Comparison of ENCODE assay signal across 15 cellular contexts in the genomic region with DNA sequence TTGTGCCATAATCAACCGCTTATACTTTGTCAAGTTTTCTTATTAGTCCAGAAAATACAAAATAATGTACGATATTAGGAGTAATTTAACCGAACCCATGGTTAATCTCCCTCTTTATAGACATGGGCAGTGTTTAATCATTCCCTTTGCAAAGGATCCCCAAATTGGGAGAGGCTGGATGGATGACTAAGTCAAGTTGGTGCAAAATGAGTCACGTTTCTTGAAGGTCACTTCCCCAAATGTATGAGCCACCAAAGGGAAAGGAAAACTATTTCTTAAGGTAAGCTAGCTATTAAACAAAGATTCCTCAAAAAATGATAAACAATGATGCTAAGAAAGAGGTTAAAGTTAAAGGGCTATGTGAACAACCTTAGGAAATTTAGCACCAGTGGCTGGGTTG. TPM values are rescaled to one million over a fixed set of nuclear protein-coding genes. Genes with fewer than 3 reads are reported as not detected.
DNase-seq lines count a peak whose midpoint lies in the region; ATAC-seq and TF ChIP-seq lines count a peak whose summit lies in the region.
"Had no signal": no experiment of that assay in that cellular context is flagged by ENCODE, and none has a peak within 500 bp of the region (broad histone marks: within the 10 kb centered on the region; RNA-seq: fewer than 3 reads in every experiment).

No MANE protein-coding gene starts in this region.

- no peaks in the 10 kb centered on the region for H3K36me3 Mint-ChIP-seq in endothelial cell (ENCODE audit: low read depth, unreplicated experiment)
- H3K36me3 Mint-ChIP-seq in nephron progenitor cell (ENCODE audit: low read depth) = peaks cover 22% of the 10 kb centered on the region
- H3K36me3 Mint-ChIP-seq: naive thymus-derived CD8-positive, alpha-beta T cell had no signal

- peaks cover 2% of the 10 kb centered on the region for H3K27me3 Mint-ChIP-seq in endothelial cell (ENCODE audit: unreplicated experiment)
- no peaks in the 10 kb centered on the region for H3K27me3 Mint-ChIP-seq in nephron progenitor cell (ENCODE audit: low read depth, poor library complexity)
- H3K27me3 Mint-ChIP-seq in stimulated activated naive CD8-positive, alpha-beta T cell treated with anti-CD3 and anti-CD28 coated beads, Interleukin-15, amount 100 ng/mL, for 72 hours = no peaks in the 10 kb centered on the region
- H3K27me3 Mint-ChIP-seq: naive thymus-derived CD8-positive, alpha-beta T cell had no signal

- H3K9me3 Mint-ChIP-seq in endothelial cell (ENCODE audit: unreplicated experiment) (no peaks in the 10 kb centered on the region), nephron progenitor cell (peaks cover 5% of the 10 kb centered on the region)
- no peaks in the 10 kb centered on the region for H3K9me3 Mint-ChIP-seq in stimulated activated naive CD8-positive, alpha-beta T cell treated with anti-CD3 and anti-CD28 coated beads, Interleukin-15, amount 100 ng/mL, for 72 hours
- H3K9me3 Mint-ChIP-seq: activated naive CD4-positive, alpha-beta T cell treated with anti-CD3 and anti-CD28 coated beads, Interleukin-2, amount 50 U/mL, for 72 hours; naive thymus-derived CD8-positive, alpha-beta T cell had no signal

- ATAC-seq in GM21447 (IDR thresholded peaks at IDR 0.05; ENCODE audit: unreplicated experiment) (no peak), GM18873 (IDR thresholded peaks at IDR 0.05; ENCODE audit: low FRiP score, unreplicated experiment) (no peak)
- ATAC-seq in stimulated activated naive CD8-positive, alpha-beta T cell treated with anti-CD3 and anti-CD28 coated beads, Interleukin-15, amount 100 ng/mL, for 72 hours = no peak
- ATAC-seq: activated naive CD4-positive, alpha-beta T cell treated with anti-CD3 and anti-CD28 coated beads, Interleukin-2, amount 50 U/mL, for 72 hours; naive thymus-derived CD8-positive, alpha-beta T cell; Right ventricle myocardium inferior had no signal

- H3K4me1 Mint-ChIP-seq in endothelial cell (ENCODE audit: unreplicated experiment) (peaks cover 48% of the 10 kb centered on the region), nephron progenitor cell (peaks cover 86% of the 10 kb centered on the region)
- peaks cover 37% of the 10 kb centered on the region for H3K4me1 Mint-ChIP-seq in stimulated activated naive CD8-positive, alpha-beta T cell treated with anti-CD3 and anti-CD28 coated beads, Interleukin-15, amount 100 ng/mL, for 72 hours

- TF ChIP-seq CTCF in endothelial cell (IDR thresholded peaks at IDR 0.05; ENCODE audit: unreplicated experiment) (no peak), nephron progenitor cell (IDR thresholded peaks at IDR 0.05) (no peak)

- DNase-seq in ELR (ENCODE audit: low read depth) (peak; percentile 78), MV-4-11 (lab: John Stamatoyannopoulos, UW) (peak; percentile 65), endothelial cell (ENCODE audit: low spot score) (no peak), nephron progenitor cell (no peak)
- no peak for DNase-seq in stimulated activated CD4-positive, alpha-beta T cell treated with anti-CD3 and anti-CD28 coated beads, Interleukin-2, amount 100 ng/mL, for 48 hours
- DNase-seq in stimulated activated naive CD8-positive, alpha-beta T cell treated with anti-CD3 and anti-CD28 coated beads, Interleukin-15, amount 100 ng/mL, for 72 hours = no peak
- DNase-seq: colonic mucosa; naive thymus-derived CD8-positive, alpha-beta T cell; NCI-H1105 treated with DMSO at 0.1 percent for 48 hours; NCI-H510A; small intestine had no signal

- peak overlapping the region; percentile 24 for H3K27ac Mint-ChIP-seq in endothelial cell (ENCODE audit: unreplicated experiment)
- peak overlapping the region; percentile 75 for H3K27ac Mint-ChIP-seq in nephron progenitor cell
- H3K27ac Mint-ChIP-seq in stimulated activated naive CD8-positive, alpha-beta T cell treated with anti-CD3 and anti-CD28 coated beads, Interleukin-15, amount 100 ng/mL, for 72 hours = no peak overlapping the region
- H3K27ac Mint-ChIP-seq: activated naive CD4-positive, alpha-beta T cell treated with anti-CD3 and anti-CD28 coated beads, Interleukin-2, amount 50 U/mL, for 72 hours; naive thymus-derived CD8-positive, alpha-beta T cell had no signal

- H3K4me3 Mint-ChIP-seq in endothelial cell (ENCODE audit: unreplicated experiment) = no peak overlapping the region
- no peak overlapping the region for H3K4me3 Mint-ChIP-seq in nephron progenitor cell
- no peak overlapping the region for H3K4me3 Mint-ChIP-seq in stimulated activated naive CD8-positive, alpha-beta T cell treated with anti-CD3 and anti-CD28 coated beads, Interleukin-15, amount 100 ng/mL, for 72 hours
- H3K4me3 Mint-ChIP-seq: naive thymus-derived CD8-positive, alpha-beta T cell had no signal

RNA-seq across cellular contexts. Expression of gene MAML3, which starts 17.5 kb away (rescaled TPM):
- total RNA-seq in endothelial cell (ENCODE audit: unreplicated experiment) = 31.0 TPM

Comparison
In these comparisons a context has a peak if more than half of its experiments do, and no peak if none do; other contexts are left out.
1. DNase-seq: peak in ELR (single experiment) and MV-4-11 (single experiment); none in endothelial cell (single experiment), nephron progenitor cell (single experiment), stimulated activated CD4-positive, alpha-beta T cell treated with anti-CD3 and anti-CD28 coated beads, Interleukin-2, amount 100 ng/mL, for 48 hours (0 of 2) and stimulated activated naive CD8-positive, alpha-beta T cell treated with anti-CD3 and anti-CD28 coated beads, Interleukin-15, amount 100 ng/mL, for 72 hours (0 of 2).
2. H3K27ac Mint-ChIP-seq: peak in endothelial cell (single experiment) and nephron progenitor cell (single experiment); none in stimulated activated naive CD8-positive, alpha-beta T cell treated with anti-CD3 and anti-CD28 coated beads, Interleukin-15, amount 100 ng/mL, for 72 hours (0 of 2).